In the genomic region with DNA sequence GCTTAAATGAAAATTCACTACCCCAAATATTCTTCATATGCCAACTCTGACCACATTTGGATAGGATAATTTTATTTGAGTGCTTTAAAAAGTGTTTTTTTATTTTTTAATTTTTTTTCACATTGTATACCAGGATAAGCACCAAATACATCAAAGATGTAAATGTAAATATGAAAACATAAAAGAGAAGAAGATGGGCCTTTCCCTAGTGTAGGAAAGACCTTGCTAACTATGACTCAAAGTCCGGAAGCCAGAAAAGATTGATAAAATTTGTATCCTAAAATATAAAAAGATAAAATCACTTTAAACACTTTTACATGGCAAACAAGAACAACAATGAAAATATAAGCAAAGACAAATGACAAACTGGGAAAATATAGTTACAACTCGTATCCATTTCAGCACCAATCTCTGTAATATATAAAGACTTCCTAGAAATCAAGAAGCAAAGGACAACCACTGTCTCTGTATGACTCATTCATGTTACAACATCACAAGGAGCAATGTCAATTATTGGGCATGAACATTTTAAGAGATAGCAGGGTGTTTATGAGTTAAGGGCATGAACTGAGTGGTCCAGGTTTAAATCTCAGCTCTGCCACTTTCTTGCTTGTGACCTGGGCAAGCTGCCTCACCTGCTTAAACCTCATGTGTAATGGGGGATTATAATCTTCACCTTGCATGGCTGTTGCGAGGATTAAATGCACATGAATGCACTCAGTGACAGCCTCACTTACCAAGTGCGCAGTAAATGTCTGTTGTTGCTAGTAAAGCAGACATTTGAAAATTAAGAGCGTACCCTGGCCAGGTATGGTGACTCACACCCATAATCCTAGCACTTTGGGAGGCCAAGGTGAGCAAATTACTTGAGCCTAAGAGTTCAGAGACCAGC, we compare ENCODE assay signal across 15 cellular contexts.
DNase-seq lines count a peak whose midpoint lies in the region; ATAC-seq, FAIRE-seq and TF ChIP-seq lines count a peak whose summit lies in the region.
"Had no signal": no experiment of that assay in that cellular context is flagged by ENCODE, and none has a peak within 500 bp of the region (broad histone marks: within the 10 kb centered on the region; RNA-seq: fewer than 3 reads in every experiment).

No MANE protein-coding gene starts in this region.

- no peak for TF ChIP-seq POLR2A in H54 (IDR thresholded peaks at IDR 0.05; ENCODE audit: low read depth, low read length)

- ATAC-seq in HG02938 (IDR thresholded peaks at IDR 0.05; ENCODE audit: unreplicated experiment) (no peak), GM19467 (IDR thresholded peaks at IDR 0.05; ENCODE audit: unreplicated experiment) (no peak), GM21447 (IDR thresholded peaks at IDR 0.05; ENCODE audit: unreplicated experiment) (no peak)
- ATAC-seq: left lung had no signal

- no peak overlapping the region for H3K4me3 ChIP-seq in cardiac fibroblast (replicated peaks in 1 of 2; ENCODE audit: low read depth in 2 of 2, low read length in 2 of 2)
- H3K4me3 ChIP-seq: left lung, SJCRH30 had no signal

- DNase-seq in AML-193 (lab: John Stamatoyannopoulos, UW) (peak; percentile 75 to 79), H54 (ENCODE audit: insufficient read length, low spot score) (no peak), OCI-M1 (lab: John Stamatoyannopoulos, UW) (peak; percentile 18), cardiac fibroblast (ENCODE audit: low read depth in 2 of 2) (peak; percentile 20 to 39), medulla oblongata (ENCODE audit: extremely low spot score) (no peak)
- DNase-seq: hypothalamus; left lung; NCI-H187; NCI-H748 treated with DMSO at 0.1 percent for 48 hours; SJCRH30; stimulated activated CD4-positive, alpha-beta T cell treated with anti-CD3 and anti-CD28 coated beads, Interleukin-2, amount 100 ng/mL, for 48 hours had no signal

- FAIRE-seq in H54 (lab: Jason Lieb, UNC): peak; percentile 79
- FAIRE-seq: colon had no signal

- TF ChIP-seq CTCF in cardiac fibroblast (IDR thresholded peaks at IDR 0.05; ENCODE audit: low read depth, low read length): no peak

Comparison
In these comparisons a context has a peak if more than half of its experiments do, and no peak if none do; other contexts are left out.
1. DNase-seq: peak in AML-193 (2 of 2), OCI-M1 (single experiment) and cardiac fibroblast (2 of 2); none in H54 (single experiment) and medulla oblongata (single experiment).